ENCODE assay signal across 9 cellular contexts in the genomic region with DNA sequence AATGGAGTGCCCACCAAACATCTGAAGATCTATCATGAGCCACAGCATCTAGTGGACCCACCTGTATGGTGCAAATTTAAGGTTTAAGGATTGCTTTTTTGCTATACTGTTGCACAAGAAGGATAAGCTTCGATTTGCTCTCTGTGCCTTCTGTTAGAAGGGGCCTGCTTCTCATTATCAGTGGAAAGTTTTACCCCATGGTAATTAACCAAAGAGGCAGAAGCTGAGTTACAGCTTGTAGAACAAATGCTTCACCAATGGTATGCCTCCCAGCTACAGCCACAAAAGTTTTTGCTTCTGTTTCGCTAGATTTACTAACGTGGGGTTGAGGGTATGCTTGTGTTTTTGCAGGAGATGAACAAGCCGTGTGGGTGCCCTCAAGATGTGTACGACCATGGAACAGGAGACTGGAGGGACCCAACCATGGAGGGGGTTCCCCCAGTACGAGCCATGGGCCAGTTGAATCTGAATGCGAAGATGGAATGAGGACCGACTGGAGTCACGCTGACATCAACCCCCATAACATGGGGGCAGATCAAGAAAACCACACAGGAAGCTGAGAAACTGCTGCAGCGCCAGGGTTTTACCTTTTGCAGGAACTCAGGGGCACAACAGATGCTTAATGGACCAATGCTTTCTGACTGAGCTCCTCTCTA. TPM values are rescaled to one million over a fixed set of nuclear protein-coding genes. Genes with fewer than 3 reads are reported as not detected.
A peak's percentile ranks its signal among the peaks of the same experiment; 100 is the strongest.
DNase-seq lines count a peak whose midpoint lies in the region; ATAC-seq and TF ChIP-seq lines count a peak whose summit lies in the region.
"Had no signal": no experiment of that assay in that cellular context is flagged by ENCODE, and none has a peak within 500 bp of the region (broad histone marks: within the 10 kb centered on the region; RNA-seq: fewer than 3 reads in every experiment).

No MANE protein-coding gene starts in this region.

- 95% methylated on average over 10 of the region's 10 CpGs for whole genome bisulfite sequencing in smooth muscle cell (ENCODE audit: low lambda C conversion rate)

- intact Hi-C loops in activated CD4-positive, alpha-beta T cell treated with anti-CD3 and anti-CD28 coated beads for 36 hours (cut with DNase I, micrococcal nuclease) = loop anchor here (1.0 to 2.0 kb wide), 2 partner anchors 44 to 48 kb away; a partner anchor contains a TSS

- no peak overlapping the region for H3K27ac ChIP-seq in BLaER1 treated with 17β-estradiol and CSF1 and Interleukin-3, amounts not matched to agents 10 nM and 100 nM
- H3K27ac ChIP-seq in smooth muscle cell (ENCODE audit: low read depth) = no peak overlapping the region
- H3K27ac ChIP-seq: upper lobe of left lung had no signal

- CTCF ChIA-PET in activated CD4-positive, alpha-beta T cell treated with anti-CD3 and anti-CD28 coated beads for 36 hours (lab: Charles Lee) = interaction anchor here (0.6 to 2.0 kb wide), 8 partner anchors 9 to 128 kb away, joined by 3 to 5 read pairs (median 4); a partner anchor contains a TSS

- H3K27ac Mint-ChIP-seq in activated CD4-positive, alpha-beta T cell treated with anti-CD3 and anti-CD28 coated beads for 36 hours = peak overlapping the region; percentile 58

- ATAC-seq in activated CD4-positive, alpha-beta T cell treated with anti-CD3 and anti-CD28 coated beads for 36 hours = peak; percentile 78
- ATAC-seq in GM18511 (IDR thresholded peaks at IDR 0.05; ENCODE audit: unreplicated experiment) (no peak), GM18907 (IDR thresholded peaks at IDR 0.05; ENCODE audit: unreplicated experiment) (no peak)

- H2AFZ ChIP-seq in smooth muscle cell (ENCODE audit: low read depth) = no peak overlapping the region

- peaks cover 40% of the 10 kb centered on the region for H3K36me3 Mint-ChIP-seq in activated CD4-positive, alpha-beta T cell treated with anti-CD3 and anti-CD28 coated beads for 36 hours (ENCODE audit: low read depth)

- H3K27me3 Mint-ChIP-seq in activated CD4-positive, alpha-beta T cell treated with anti-CD3 and anti-CD28 coated beads for 36 hours = no peaks in the 10 kb centered on the region

- peaks cover 32% of the 10 kb centered on the region for H3K4me1 Mint-ChIP-seq in activated CD4-positive, alpha-beta T cell treated with anti-CD3 and anti-CD28 coated beads for 36 hours

- POLR2A ChIA-PET in activated CD4-positive, alpha-beta T cell treated with anti-CD3 and anti-CD28 coated beads for 36 hours (lab: Charles Lee) = interaction anchor here (0.6 kb wide), 1 partner anchor 517 kb away, joined by 3 read pairs; a partner anchor contains a TSS

- H3K9ac ChIP-seq in BLaER1 treated with 17β-estradiol and CSF1 and Interleukin-3, amounts not matched to agents 10 nM and 100 nM = no peak overlapping the region
- no peak overlapping the region for H3K9ac ChIP-seq in smooth muscle cell (ENCODE audit: low read depth)

- no peaks in the 10 kb centered on the region for H3K27me3 ChIP-seq in BLaER1 treated with 17β-estradiol and CSF1 and Interleukin-3, amounts not matched to agents 10 nM and 100 nM
- H3K27me3 ChIP-seq in smooth muscle cell (ENCODE audit: low read depth) = no peaks in the 10 kb centered on the region
- H3K27me3 ChIP-seq: upper lobe of left lung had no signal

- peak overlapping the region; percentile 27 to 78 (median 62); a peak in 20 of 22 replicates for H3K4me2 ChIP-seq in BLaER1 treated with 17β-estradiol and CSF1 and Interleukin-3, amounts not matched to agents 10 nM and 100 nM
- no peak overlapping the region for H3K4me2 ChIP-seq in smooth muscle cell

- no peaks in the 10 kb centered on the region for H4K20me1 ChIP-seq in BLaER1 treated with 17β-estradiol and CSF1 and Interleukin-3, amounts not matched to agents 10 nM and 100 nM
- H4K20me1 ChIP-seq in smooth muscle cell (ENCODE audit: low read depth) = no peaks in the 10 kb centered on the region

- TF ChIP-seq CTCF in smooth muscle cell (IDR thresholded peaks at IDR 0.05; ENCODE audit: borderline replicate concordance, insufficient read depth, poor library complexity, severe bottlenecking) = no peak

- H3K79me2 ChIP-seq in smooth muscle cell (ENCODE audit: low read depth) = no peaks in the 10 kb centered on the region

- DNase-seq in activated CD4-positive, alpha-beta T cell treated with anti-CD3 and anti-CD28 coated beads for 36 hours = peak; percentile 72
- DNase-seq in activated naive CD4-positive, alpha-beta T cell treated with anti-CD3 and anti-CD28 coated beads, Interleukin-2, amount 50 U/mL, for 16 hours = peak; percentile 51
- peak in 3 of 4 experiments; percentile 5 to 44 (median 32) for DNase-seq in stimulated activated CD4-positive, alpha-beta T cell treated with anti-CD3 and anti-CD28 coated beads, Interleukin-1b, Interleukin-23, amount 100 ng/mL, for 24 hours (ENCODE audit: low read depth in 4 of 4, low spot score in 1 of 4)
- DNase-seq in smooth muscle cell (lab: John Stamatoyannopoulos, UW; ENCODE audit: unreplicated experiment) (no peak), NCI-H446 (lab: John Stamatoyannopoulos, UW) (no peak)
- DNase-seq: upper lobe of left lung had no signal

- H3K36me3 ChIP-seq in BLaER1 treated with 17β-estradiol and CSF1 and Interleukin-3, amounts not matched to agents 10 nM and 100 nM = peaks cover 12 to 45% (median 35%) of the 10 kb centered on the region in 11 experiments
- H3K36me3 ChIP-seq in smooth muscle cell (ENCODE audit: low read depth) = no peaks in the 10 kb centered on the region
- H3K36me3 ChIP-seq: upper lobe of left lung had no signal

- H3K4me3 Mint-ChIP-seq in activated CD4-positive, alpha-beta T cell treated with anti-CD3 and anti-CD28 coated beads for 36 hours = peak overlapping the region; percentile 42

- peaks cover 0 to 19% (median 15%) of the 10 kb centered on the region in 10 experiments; a peak in 17 of 20 replicates for H3K4me1 ChIP-seq in BLaER1 treated with 17β-estradiol and CSF1 and Interleukin-3, amounts not matched to agents 10 nM and 100 nM
- no peaks in the 10 kb centered on the region for H3K4me1 ChIP-seq in smooth muscle cell (ENCODE audit: low read depth)
- H3K4me1 ChIP-seq: upper lobe of left lung had no signal

- H3K4me3 ChIP-seq in BLaER1 treated with 17β-estradiol and CSF1 and Interleukin-3, amounts not matched to agents 10 nM and 100 nM = no peak overlapping the region
- H3K4me3 ChIP-seq in smooth muscle cell = no peak overlapping the region

- peaks cover 82 to 100% (median 94%) of the 10 kb centered on the region in 11 experiments for H3K9me3 ChIP-seq in BLaER1 treated with 17β-estradiol and CSF1 and Interleukin-3, amounts not matched to agents 10 nM and 100 nM (replicated peaks in 1 of 11)
- H3K9me3 ChIP-seq in smooth muscle cell (replicated peaks; ENCODE audit: low read depth) = peaks cover 8% of the 10 kb centered on the region

- no peaks in the 10 kb centered on the region for H3F3A ChIP-seq in smooth muscle cell (ENCODE audit: low read depth)

- peaks cover 19% of the 10 kb centered on the region for H3K9me3 Mint-ChIP-seq in activated CD4-positive, alpha-beta T cell treated with anti-CD3 and anti-CD28 coated beads for 36 hours (ENCODE audit: low read depth)

RNA-seq across cellular contexts. Expression of a gene that starts 43.5 kb away (rescaled TPM):
- total RNA-seq in activated CD4-positive, alpha-beta T cell treated with anti-CD3 and anti-CD28 coated beads for 36 hours = 10 to 100 TPM; 60.0 to 70.7 TPM
- total RNA-seq in smooth muscle cell = 20.7 and 24.4 TPM in 2 replicates
- polyA plus RNA-seq in smooth muscle cell = 24.5 and 27.7 TPM in 2 replicates

Comparison
In these comparisons a context has a peak if more than half of its experiments do, and no peak if none do; other contexts are left out.
1. DNase-seq: peak in activated CD4-positive, alpha-beta T cell treated with anti-CD3 and anti-CD28 coated beads for 36 hours (single experiment), activated naive CD4-positive, alpha-beta T cell treated with anti-CD3 and anti-CD28 coated beads, Interleukin-2, amount 50 U/mL, for 16 hours (single experiment) and stimulated activated CD4-positive, alpha-beta T cell treated with anti-CD3 and anti-CD28 coated beads, Interleukin-1b, Interleukin-23, amount 100 ng/mL, for 24 hours (3 of 4); none in smooth muscle cell (single experiment) and NCI-H446 (0 of 2).